ENCODE assay signal across 8 cellular contexts in the genomic region with DNA sequence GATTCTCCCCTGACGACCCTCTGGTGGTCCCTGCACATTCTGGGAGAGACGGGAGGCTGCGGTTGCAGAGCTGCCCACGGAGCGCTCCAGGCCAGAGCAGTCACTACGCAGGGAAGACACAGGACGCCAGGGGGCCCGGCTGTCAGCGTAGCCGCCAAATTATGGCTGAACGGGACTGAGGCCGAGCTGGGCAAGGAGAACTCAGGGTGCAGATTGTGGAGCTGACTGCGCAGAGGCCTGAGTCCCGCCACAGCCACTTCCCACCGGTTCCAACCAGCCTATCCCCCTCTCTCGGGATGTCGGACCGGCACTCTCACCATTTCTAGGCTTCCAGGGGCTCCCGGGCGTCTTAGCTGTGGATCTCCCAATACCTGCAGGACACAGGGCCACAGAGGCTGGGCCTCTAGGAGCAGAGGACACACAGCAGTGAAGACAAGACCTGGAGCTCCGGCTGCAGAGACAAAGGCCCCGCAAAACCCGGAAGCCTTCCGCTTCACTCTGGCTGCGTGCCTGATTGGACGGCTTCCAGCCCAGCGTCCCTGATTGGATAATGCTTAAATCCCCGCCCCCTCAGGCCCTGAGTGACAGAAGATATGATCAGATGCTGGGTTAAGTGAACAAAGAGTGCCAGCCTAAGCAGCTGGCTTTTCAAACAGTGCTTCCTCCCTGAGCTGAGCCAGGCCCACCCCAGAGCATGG. TPM values are rescaled to one million over a fixed set of nuclear protein-coding genes. Genes with fewer than 3 reads are reported as not detected.
DNase-seq lines count a peak whose midpoint lies in the region; ATAC-seq, FAIRE-seq and TF ChIP-seq lines count a peak whose summit lies in the region.

A gene (minus strand): TSS at position 461 of the 698 bp plus-strand sequence. CDS start 141 bp downstream, at position 320.

- intact Hi-C loops in stomach (cut with DNase I; ENCODE audit: low total_unique reads), result loop anchor here (10.0 kb wide), 1 partner anchor 209 kb away; a partner anchor contains a TSS

- TF ChIP-seq POLR2A in stomach (IDR thresholded peaks at IDR 0.05), result no peak

- no peaks in the 10 kb centered on the region for H3K36me3 ChIP-seq in RWPE2 (ENCODE audit: low read depth)
- peaks cover 4% of the 10 kb centered on the region for H3K36me3 ChIP-seq in neural progenitor cell
- H3K36me3 ChIP-seq in stomach, result peaks cover 0 to 34% (median 18%) of the 10 kb centered on the region in 4 donors

- H3K27ac Mint-ChIP-seq in neural progenitor cell, result peak within 1 kb of the TSS; percentile 99

- peaks cover 6% of the 10 kb centered on the region for H3K27me3 Mint-ChIP-seq in neural progenitor cell (ENCODE audit: insufficient read depth, low read depth)

- peak within 1 kb of the TSS; percentile 97 for H2AFZ ChIP-seq in neural progenitor cell (replicated peaks)

- H3K4me2 ChIP-seq in neural progenitor cell, result peak within 1 kb of the TSS; percentile 95

- no peak for TF ChIP-seq EP300 in stomach (IDR thresholded peaks at IDR 0.05)

- H3F3A ChIP-seq in neural progenitor cell (ENCODE audit: low read depth), result peaks cover 8% of the 10 kb centered on the region

- no peaks in the 10 kb centered on the region for H3K9me3 ChIP-seq in RWPE2 (ENCODE audit: severe bottlenecking)
- no peaks in the 10 kb centered on the region for H3K9me3 ChIP-seq in neural progenitor cell (ENCODE audit: low read depth)
- H3K9me3 ChIP-seq in stomach, result peaks cover 0 to 47% (median 13%) of the 10 kb centered on the region in 4 donors

- peak; percentile 77 for DNase-seq in D721Med (ENCODE audit: insufficient read length, low spot score)
- peak; percentile 74 for DNase-seq in HTR-8/SVneo (ENCODE audit: insufficient read length, low spot score)
- DNase-seq in RWPE2 (ENCODE audit: low spot score), result peak; percentile 64
- peak; percentile 63 to 87 (median 76) for DNase-seq in activated naive CD4-positive, alpha-beta T cell (lab: John Stamatoyannopoulos, UW)
- DNase-seq in foreskin fibroblast, result peak; percentile 90 to 97
- DNase-seq in neural progenitor cell (ENCODE audit: low spot score), result peak; percentile 98
- peak; percentile 98 for DNase-seq in stomach

- H3K4me1 ChIP-seq in RWPE2 (ENCODE audit: insufficient read depth, poor library complexity, severe bottlenecking), result no peaks in the 10 kb centered on the region
- H3K4me1 ChIP-seq in neural progenitor cell, result peaks cover 2% of the 10 kb centered on the region
- peaks cover 0 to 49% (median 12%) of the 10 kb centered on the region in 4 donors for H3K4me1 ChIP-seq in stomach

- whole genome bisulfite sequencing in stomach, 5 donors, result 0 to 1% (median 0%) methylated on average over 10 to 28 of the region's 28 CpGs

- FAIRE-seq in D721Med (lab: Jason Lieb, UNC), result peak; percentile 48
- peak; percentile 44 for FAIRE-seq in HTR-8/SVneo (lab: Jason Lieb, UNC)

- H3K4me1 Mint-ChIP-seq in neural progenitor cell, result no peaks in the 10 kb centered on the region

- no peaks in the 10 kb centered on the region for H4K20me1 ChIP-seq in neural progenitor cell (ENCODE audit: low read depth)

- H3K27ac ChIP-seq in RWPE2 (ENCODE audit: poor library complexity, severe bottlenecking) (no peak within 1 kb of the TSS), neural progenitor cell (peak within 1 kb of the TSS; percentile 99), stomach (peak within 1 kb of the TSS; percentile 83 to 98 (median 89))

- H3K36me3 Mint-ChIP-seq in neural progenitor cell, result peaks cover 27% of the 10 kb centered on the region

- TF ChIP-seq CTCF in D721Med (IDR thresholded peaks at IDR 0.05; ENCODE audit: insufficient read depth, missing control alignments) (no peak), RWPE2 (IDR thresholded peaks at IDR 0.05; ENCODE audit: poor library complexity, severe bottlenecking) (no peak), foreskin fibroblast (IDR thresholded peaks at IDR 0.05; ENCODE audit: low read depth, low read length) (peak; percentile 32), neural progenitor cell (IDR thresholded peaks at IDR 0.05) (peak; percentile 34), stomach (IDR thresholded peaks at IDR 0.05) (peak in 4 of 7 experiments; percentile 12 to 31 (median 16))

- H3K27me3 ChIP-seq in RWPE2 (ENCODE audit: insufficient read depth, poor library complexity, severe bottlenecking), result no peaks in the 10 kb centered on the region
- H3K27me3 ChIP-seq in neural progenitor cell, result no peaks in the 10 kb centered on the region
- H3K27me3 ChIP-seq in stomach, result no peaks in the 10 kb centered on the region

- peak within 1 kb of the TSS; percentile 97 for H3K9ac ChIP-seq in neural progenitor cell

- H3K9me3 Mint-ChIP-seq in neural progenitor cell, result peaks cover 66% of the 10 kb centered on the region

- peak within 1 kb of the TSS; percentile 98 for H3K4me3 Mint-ChIP-seq in neural progenitor cell

- peak; percentile 92 for ATAC-seq in GM21360 (IDR thresholded peaks at IDR 0.05; ENCODE audit: unreplicated experiment)
- peak; percentile 61 for ATAC-seq in RWPE2 (ENCODE audit: low read depth)

- H3K4me3 ChIP-seq in RWPE2 (ENCODE audit: severe bottlenecking) (peak within 1 kb of the TSS; percentile 20), foreskin fibroblast (ENCODE audit: low read depth in 1 of 2, low read length in 2 of 2) (peak within 1 kb of the TSS; percentile 73 to 83), neural progenitor cell (peak within 1 kb of the TSS; percentile 93), stomach (peak within 1 kb of the TSS; percentile 65 to 77 (median 72))

- H3K79me2 ChIP-seq in neural progenitor cell (ENCODE audit: low read depth), result peaks cover 44% of the 10 kb centered on the region

RNA-seq across cellular contexts. Expression of the gene that starts here (rescaled TPM):
- total RNA-seq in neural progenitor cell (ENCODE audit: low replicate concordance), result 36.0 and 36.9 TPM in 2 replicates
- total RNA-seq in stomach, result 10 to 100 TPM; 15.2 to 87.8 (median 32.5) TPM
- 1 to 10 TPM; 2.4 to 6.3 (median 3.5) TPM for polyA plus RNA-seq in stomach

Comparison
In these comparisons a context has a peak if more than half of its experiments do, and no peak if none do; other contexts are left out.
1. CTCF ChIP-seq: peak in foreskin fibroblast (single experiment), neural progenitor cell (single experiment) and stomach (4 of 7); none in D721Med (single experiment) and RWPE2 (single experiment).
2. H3K4me3 ChIP-seq: peak in every context shown above with its lines; median percentile 93 in neural progenitor cell; 78 in foreskin fibroblast; 72 in stomach; 20 in RWPE2.
3. Peak in every context shown above with its lines, with median percentiles within 50 percentile points of each other: DNase-seq.